ENCODE assay signal across 8 cellular contexts in the genomic region with DNA sequence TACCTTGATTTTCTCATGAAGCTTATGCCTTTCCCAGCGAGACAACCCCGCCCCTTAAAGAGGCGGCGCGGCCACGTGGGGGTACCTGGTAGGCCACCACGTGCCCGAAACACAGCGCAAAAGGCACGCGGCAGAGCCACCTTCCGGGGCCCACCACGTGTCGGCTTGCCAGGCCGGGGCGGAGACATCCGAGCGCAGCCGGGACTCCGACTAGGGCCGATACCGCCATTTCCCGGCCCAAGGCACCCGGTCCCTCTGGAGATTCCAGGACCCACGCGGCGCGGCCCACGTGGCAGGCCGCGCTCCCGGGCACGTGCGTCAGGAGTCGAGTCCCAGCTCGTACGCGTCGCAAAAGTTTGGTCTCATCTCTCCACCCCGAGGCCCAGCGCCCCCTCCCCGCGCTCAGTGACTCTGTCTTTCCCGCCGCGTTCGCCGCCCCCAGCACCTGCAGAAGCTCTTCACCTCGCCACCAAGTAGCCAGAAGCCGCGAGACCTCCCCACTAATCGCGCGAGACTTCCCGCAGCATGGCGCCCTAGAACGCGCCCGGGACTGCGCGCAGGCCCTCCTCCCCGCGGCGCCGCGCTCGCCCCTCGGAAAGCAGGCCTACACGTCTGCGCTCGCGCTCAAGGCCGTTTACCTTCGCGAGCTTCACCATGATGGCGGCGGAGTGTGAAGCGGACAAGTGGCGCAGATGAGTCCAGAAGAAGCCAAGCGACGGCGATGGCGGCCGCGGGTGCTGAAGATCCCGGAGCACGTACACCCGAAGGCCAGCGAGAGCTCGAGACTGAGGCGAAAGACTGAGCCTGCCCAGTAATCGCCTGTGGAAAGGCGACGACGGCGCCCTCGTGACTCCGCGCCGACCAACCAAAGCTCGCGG. TPM values are rescaled to one million over a fixed set of nuclear protein-coding genes. Genes with fewer than 3 reads are reported as not detected.
DNase-seq lines count a peak whose midpoint lies in the region; FAIRE-seq and TF ChIP-seq lines count a peak whose summit lies in the region.

A gene with protein sequence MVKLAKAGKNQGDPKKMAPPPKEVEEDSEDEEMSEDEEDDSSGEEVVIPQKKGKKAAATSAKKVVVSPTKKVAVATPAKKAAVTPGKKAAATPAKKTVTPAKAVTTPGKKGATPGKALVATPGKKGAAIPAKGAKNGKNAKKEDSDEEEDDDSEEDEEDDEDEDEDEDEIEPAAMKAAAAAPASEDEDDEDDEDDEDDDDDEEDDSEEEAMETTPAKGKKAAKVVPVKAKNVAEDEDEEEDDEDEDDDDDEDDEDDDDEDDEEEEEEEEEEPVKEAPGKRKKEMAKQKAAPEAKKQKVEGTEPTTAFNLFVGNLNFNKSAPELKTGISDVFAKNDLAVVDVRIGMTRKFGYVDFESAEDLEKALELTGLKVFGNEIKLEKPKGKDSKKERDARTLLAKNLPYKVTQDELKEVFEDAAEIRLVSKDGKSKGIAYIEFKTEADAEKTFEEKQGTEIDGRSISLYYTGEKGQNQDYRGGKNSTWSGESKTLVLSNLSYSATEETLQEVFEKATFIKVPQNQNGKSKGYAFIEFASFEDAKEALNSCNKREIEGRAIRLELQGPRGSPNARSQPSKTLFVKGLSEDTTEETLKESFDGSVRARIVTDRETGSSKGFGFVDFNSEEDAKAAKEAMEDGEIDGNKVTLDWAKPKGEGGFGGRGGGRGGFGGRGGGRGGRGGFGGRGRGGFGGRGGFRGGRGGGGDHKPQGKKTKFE (minus strand): TSS at position 787 of the 878 bp plus-strand sequence. CDS start 131 bp downstream, at position 656.

- peak; percentile 98 for TF ChIP-seq POLR2A in ovary (IDR thresholded peaks at IDR 0.05)

- H3K36me3 ChIP-seq in HAP-1 (replicated peaks) (peaks cover 53% of the 10 kb centered on the region), MM.1S (replicated peaks; ENCODE audit: insufficient read depth, low read length) (peaks cover 35% of the 10 kb centered on the region), SJCRH30 (peaks cover 51% of the 10 kb centered on the region), ovary (no peaks in the 10 kb centered on the region), tibial artery (peaks cover 38 to 40% (median 39%) of the 10 kb centered on the region in 3 donors)

- H3K4me1 ChIP-seq in HAP-1, result peaks cover 13% of the 10 kb centered on the region
- H3K4me1 ChIP-seq in MM.1S (ENCODE audit: low read length), result peaks cover 28% of the 10 kb centered on the region
- H3K4me1 ChIP-seq in SJCRH30, result peaks cover 17% of the 10 kb centered on the region
- peaks cover 5% of the 10 kb centered on the region for H3K4me1 ChIP-seq in ovary (ENCODE audit: insufficient read depth)
- peaks cover 0 to 34% (median 27%) of the 10 kb centered on the region in 4 donors for H3K4me1 ChIP-seq in tibial artery

- peak within 1 kb of the TSS; percentile 100 for H3K9ac ChIP-seq in MM.1S (ENCODE audit: low read length)

- H3K9me3 ChIP-seq in HAP-1, result no peaks in the 10 kb centered on the region
- no peaks in the 10 kb centered on the region for H3K9me3 ChIP-seq in MM.1S (replicated peaks; ENCODE audit: insufficient read depth, low read length)
- H3K9me3 ChIP-seq in SJCRH30 (replicated peaks), result no peaks in the 10 kb centered on the region
- no peaks in the 10 kb centered on the region for H3K9me3 ChIP-seq in ovary
- no peaks in the 10 kb centered on the region for H3K9me3 ChIP-seq in tibial artery

- DNase-seq in HAP-1 (ENCODE audit: low spot score in 2 of 2) (peak; percentile 48 to 82), MM.1S (peak; percentile 81), SJCRH30 (peak; percentile 83 to 86), germinal center (ENCODE audit: low spot score) (peak; percentile 84), ovary (peak; percentile 84 to 91 (median 87)), tibial artery (peak; percentile 74 to 93)
- DNase-seq in activated naive CD4-positive, alpha-beta T cell (lab: John Stamatoyannopoulos, UW), result peak; percentile 70 to 90 (median 84)

- H3K79me2 ChIP-seq in MM.1S (ENCODE audit: low read length), result peaks cover 63% of the 10 kb centered on the region

- in situ Hi-C loops in HAP-1 (cut with MboI; ENCODE audit: low sequenced_read_pairs), result no loop called here

- H3K27ac ChIP-seq in MM.1S (ENCODE audit: low read length), result peak within 1 kb of the TSS; percentile 99
- H3K27ac ChIP-seq in SJCRH30, result peak within 1 kb of the TSS; percentile 96
- peak within 1 kb of the TSS; percentile 82 to 94 for H3K27ac ChIP-seq in ovary
- H3K27ac ChIP-seq in tibial artery, result peak within 1 kb of the TSS; percentile 92 to 99

- peak; percentile 81 for FAIRE-seq in G401.6 (lab: Jason Lieb, UNC)

- peaks cover 43% of the 10 kb centered on the region for H3F3A ChIP-seq in MM.1S (ENCODE audit: insufficient read depth, low read length)

- peak within 1 kb of the TSS; percentile 94 for H2AFZ ChIP-seq in MM.1S (ENCODE audit: low read length)

- H3K9me2 ChIP-seq in MM.1S (replicated peaks; ENCODE audit: insufficient read depth, low read length), result no peaks in the 10 kb centered on the region

- TF ChIP-seq EP300 in ovary (IDR thresholded peaks at IDR 0.05), result no peak

- no peak for TF ChIP-seq CTCF in MM.1S (IDR thresholded peaks at IDR 0.05; ENCODE audit: low read length)
- TF ChIP-seq CTCF in ovary (IDR thresholded peaks at IDR 0.05), result peak in 1 of 3 donors; percentile 16
- TF ChIP-seq CTCF in tibial artery (IDR thresholded peaks at IDR 0.05), result no peak

- WGBS in ovary, 3 donors, result 0 to 1% (median 0%) methylated on average over 83 to 102 of the region's 102 CpGs

- intact Hi-C loops in ovary (cut with DNase I) (no loop called here), tibial artery (cut with DNase I; ENCODE audit: low total_unique reads) (no loop called here)

- peaks cover 35% of the 10 kb centered on the region for H4K20me1 ChIP-seq in MM.1S (ENCODE audit: insufficient read depth, low read length)

- H3K4me2 ChIP-seq in MM.1S (ENCODE audit: low read depth, low read length), result peak within 1 kb of the TSS; percentile 97

- H3K4me3 ChIP-seq in HAP-1, result peak within 1 kb of the TSS; percentile 100
- H3K4me3 ChIP-seq in MM.1S (ENCODE audit: low read length), result peak within 1 kb of the TSS; percentile 99
- peak within 1 kb of the TSS; percentile 92 for H3K4me3 ChIP-seq in SJCRH30
- peak within 1 kb of the TSS; percentile 79 for H3K4me3 ChIP-seq in ovary
- H3K4me3 ChIP-seq in tibial artery, result peak within 1 kb of the TSS; percentile 89 to 94

- H3K27me3 ChIP-seq in HAP-1 (ENCODE audit: low read depth) (no peaks in the 10 kb centered on the region), MM.1S (replicated peaks; ENCODE audit: insufficient read depth, low read length) (no peaks in the 10 kb centered on the region), SJCRH30 (no peaks in the 10 kb centered on the region), ovary (no peaks in the 10 kb centered on the region), tibial artery (no peaks in the 10 kb centered on the region)

RNA-seq across cellular contexts. Expression of the gene that starts here (rescaled TPM):
- 795 and 908 TPM in 2 replicates for total RNA-seq in SJCRH30 (2014; rRNA removed; shearing (Covaris generic))
- 100 to 1,000 TPM; 111 to 565 (median 509) TPM for total RNA-seq in ovary
- 100 to 1,000 TPM; 266 to 724 TPM for polyA plus RNA-seq in ovary

Comparison
In these comparisons a context has a peak if more than half of its experiments do, and no peak if none do; other contexts are left out.
1. Peak in every context shown above with its lines: DNase-seq, H3K4me3 ChIP-seq and H3K27ac ChIP-seq.